4 cellular contexts compared by ENCODE assay signal in the genomic region with DNA sequence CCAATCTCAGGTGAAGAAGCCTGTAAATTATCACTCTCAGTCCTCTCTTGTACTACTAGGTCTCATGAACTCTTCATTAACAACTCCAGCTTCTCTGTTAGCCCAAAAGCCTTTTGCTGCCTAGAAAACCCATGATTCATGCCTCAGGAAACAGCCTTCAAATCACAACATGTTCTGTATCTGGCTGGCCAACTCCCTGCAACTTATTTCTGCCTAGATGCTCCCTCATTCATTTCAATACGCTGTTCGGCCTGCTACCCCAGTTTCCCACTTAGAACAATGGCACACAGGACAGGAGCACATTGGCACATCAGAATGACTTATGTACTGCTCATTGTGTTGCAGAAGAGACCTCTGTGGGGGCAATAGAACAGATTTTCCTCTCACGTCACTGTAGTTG. TPM values are rescaled to one million over a fixed set of nuclear protein-coding genes. Genes with fewer than 3 reads are reported as not detected.
"Had no signal": no experiment of that assay in that cellular context is flagged by ENCODE, and none has a peak within 500 bp of the region (broad histone marks: within the 10 kb centered on the region; RNA-seq: fewer than 3 reads in every experiment).

No MANE protein-coding gene starts in this region.

RNA-seq across cellular contexts. Expression of a gene that starts 9.3 kb away (rescaled TPM):
- total RNA-seq: HepG2, HT-29, HT1080 had no signal
- polyA plus RNA-seq: HepG2, IgD-negative memory B cell had no signal
